Comparison of ENCODE assay signal across 8 cellular contexts in genomic region chr19:58386576-58387337, GRCh38. TPM values are rescaled to one million over a fixed set of nuclear protein-coding genes. Genes with fewer than 3 reads are reported as not detected.
DNase-seq lines count a peak whose midpoint lies in the region; ATAC-seq and TF ChIP-seq lines count a peak whose summit lies in the region.

Gene RPS5 (plus strand): TSS chr19:58387269. CDS start chr19:58388138, 869 bp downstream.

- peak within 1 kb of the TSS; percentile 78 for H3K4me3 ChIP-seq in upper lobe of right lung

- H3K9me3 ChIP-seq in upper lobe of right lung, result no peaks in the 10 kb centered on the region

- in situ Hi-C loops in GM13976 (cut with MboI; ENCODE audit: low sequenced_read_pairs, unreplicated experiment), result no loop called here

- ATAC-seq in HG02870 (IDR thresholded peaks at IDR 0.05; ENCODE audit: unreplicated experiment) (peak; percentile 89), left cardiac atrium (peak; percentile 95 to 97), upper lobe of right lung (peak; percentile 93)

- peak within 1 kb of the TSS; percentile 99 for H3K27ac ChIP-seq in upper lobe of right lung

- TF ChIP-seq CTCF in GM13976 (IDR thresholded peaks at IDR 0.05; ENCODE audit: borderline replicate concordance, control extremely low read depth, extremely low read depth, insufficient read depth, missing control alignments), result no peak
- TF ChIP-seq CTCF in upper lobe of right lung (IDR thresholded peaks at IDR 0.05), result no peak

- peaks cover 21% of the 10 kb centered on the region for H3K4me1 ChIP-seq in upper lobe of right lung

- H3K27me3 ChIP-seq in upper lobe of right lung, result no peaks in the 10 kb centered on the region

- intact Hi-C loops in T-helper 1 cell treated with Interleukin-12 subunit alpha and Interleukin-12 subunit beta and Interleukin-4 antibody, amounts not matched to agents 30 ng/mL and 1 ng/mL, for 36 hours (cut with micrococcal nuclease), result loop anchor here (1.0 to 10.0 kb wide), 17 partner anchors 15 to 1023 kb away; partner anchors contain the start of genes ERVK3-1, TRAPPC2B, TRIM28 and ZBTB45
- intact Hi-C loops in left cardiac atrium (cut with DNase I), result no loop called here
- intact Hi-C loops in posterior vena cava (cut with DNase I), result no loop called here
- intact Hi-C loops in upper lobe of right lung (cut with DNase I), result no loop called here

- peaks cover 36% of the 10 kb centered on the region for H3K36me3 ChIP-seq in upper lobe of right lung

- DNase-seq in GM13976 (ENCODE audit: low spot score) (peak; percentile 100), NCI-H146 treated with DMSO at 0.1 percent for 48 hours (lab: John Stamatoyannopoulos, UW; ENCODE audit: unreplicated experiment) (peak; percentile 98), amniotic epithelial cell (ENCODE audit: low read depth) (peak; percentile 99), left cardiac atrium (peak; percentile 95), posterior vena cava (ENCODE audit: low spot score) (peak; percentile 99), upper lobe of right lung (peak; percentile 96)

RNA-seq across cellular contexts. Expression of gene RPS5, which starts in this region (rescaled TPM):
- total RNA-seq in T-helper 1 cell treated with Interleukin-12 subunit alpha and Interleukin-12 subunit beta and Interleukin-4 antibody, amounts not matched to agents 30 ng/mL and 1 ng/mL, for 36 hours, result 894 and 904 TPM in 2 replicates
- total RNA-seq in left cardiac atrium (100 to 1,000 TPM; 572 to 598 TPM), posterior vena cava (100 to 1,000 TPM; 714 to 768 TPM), upper lobe of right lung (721 TPM)

Comparison
In these comparisons a context has a peak if more than half of its experiments do, and no peak if none do; other contexts are left out.
1. Peak in every context shown above with its lines: DNase-seq, ATAC-seq, H3K4me3 ChIP-seq and H3K27ac ChIP-seq.